ENCODE assay signal across 33 cellular contexts in genomic region chr21:45952974-45953373, GRCh38. TPM values are rescaled to one million over a fixed set of nuclear protein-coding genes. Genes with fewer than 3 reads are reported as not detected.
DNase-seq lines count a peak whose midpoint lies in the region; ATAC-seq and TF ChIP-seq lines count a peak whose summit lies in the region.
"Had no signal": no experiment of that assay in that cellular context is flagged by ENCODE, and none has a peak within 500 bp of the region (broad histone marks: within the 10 kb centered on the region; RNA-seq: fewer than 3 reads in every experiment).

No MANE protein-coding gene starts in this region.

- H3K9me3 Mint-ChIP-seq in mesothelial cell of epicardium = peaks cover 4% of the 10 kb centered on the region
- no peaks in the 10 kb centered on the region for H3K9me3 Mint-ChIP-seq in activated CD4-positive, alpha-beta T cell treated with anti-CD3 and anti-CD28 coated beads for 36 hours (ENCODE audit: low read depth)
- no peaks in the 10 kb centered on the region for H3K9me3 Mint-ChIP-seq in activated CD8-positive, alpha-beta T cell treated with anti-CD3 and anti-CD28 coated beads for 36 hours
- H3K9me3 Mint-ChIP-seq: activated naive CD8-positive, alpha-beta T cell treated with anti-CD3 and anti-CD28 coated beads, Interleukin-2, amount 10 ng/mL, durations not matched to agents 7 days and 5 days; activated T-helper 2 cell treated with anti-CD3 and anti-CD28 coated beads, Interferon-gamma antibody, Interleukin-2, Interleukin-4, amounts not matched to agents 10 μg/mL and 5 μg/mL and 100 μg/mL, durations not matched to agents 14 hours and 24 hours and 36 hours; stimulated activated naive CD8-positive, alpha-beta T cell treated with anti-CD3 and anti-CD28 coated beads, Interleukin-15, amount 100 ng/mL, for 72 hours; T-helper 2 cell treated with Interferon-gamma antibody and Interleukin-4, amounts not matched to agents 5 μg/mL and 100 μg/mL, for 36 hours had no signal

- peaks cover 21% of the 10 kb centered on the region for H3F3A ChIP-seq in smooth muscle cell (ENCODE audit: low read depth)

- H2AFZ ChIP-seq in smooth muscle cell (ENCODE audit: low read depth) = peak overlapping the region; percentile 32

- POLR2A ChIA-PET in activated CD4-positive, alpha-beta T cell treated with anti-CD3 and anti-CD28 coated beads for 36 hours (lab: Charles Lee) = no interaction called here
- POLR2A ChIA-PET in activated CD8-positive, alpha-beta T cell treated with anti-CD3 and anti-CD28 coated beads for 36 hours (lab: Charles Lee) = no interaction called here

- DNase-seq in Right ventricle myocardium inferior (ENCODE audit: missing footprints) (peak; percentile 59), cardiac septum (ENCODE audit: low spot score) (no peak), mesothelial cell of epicardium (ENCODE audit: low spot score in 2 of 2, unreplicated experiment in 2 of 2) (no peak), smooth muscle cell (lab: John Stamatoyannopoulos, UW; ENCODE audit: unreplicated experiment) (no peak), OCI-M1 (lab: John Stamatoyannopoulos, UW) (no peak)
- DNase-seq in stimulated activated CD4-positive, alpha-beta T cell treated with anti-CD3 and anti-CD28 coated beads, Interleukin-2, amount 100 ng/mL, for 48 hours = no peak
- no peak for DNase-seq in activated CD4-positive, alpha-beta T cell treated with anti-CD3 and anti-CD28 coated beads for 36 hours
- DNase-seq in activated CD8-positive, alpha-beta T cell treated with anti-CD3 and anti-CD28 coated beads for 36 hours = no peak
- DNase-seq: activated CD4-positive, CD25-positive, alpha-beta regulatory T cell treated with anti-CD3 and anti-CD28 coated beads, Interleukin-2, amount 50 U/mL, for 72 hours; activated naive CD8-positive, alpha-beta T cell treated with anti-CD3 and anti-CD28 coated beads, Interleukin-2, amount 10 ng/mL, durations not matched to agents 7 days and 5 days; activated T-cell treated with anti-CD3 and anti-CD28 coated beads for 4 hours; Calu3; DMS79; dorsolateral prefrontal cortex; gastrocnemius medialis; GDM1; H9; hypothalamus; KG1; left colon; mesendoderm; naive B cell; NCI-H1092 treated with DMSO at 0.1 percent for 48 hours; NCI-H187; NCI-H446 treated with DMSO at 0.1 percent for 48 hours; NCI-H774; nucleus accumbens; stimulated activated CD8-positive, alpha-beta memory T cell treated with anti-CD3 and anti-CD28 coated beads, Interleukin-4, amount 100 ng/mL, for 48 hours; stimulated activated naive CD8-positive, alpha-beta T cell treated with anti-CD3 and anti-CD28 coated beads, Interleukin-15, amount 100 ng/mL, for 72 hours; trophoblast cell had no signal

- H3K27ac Mint-ChIP-seq in mesothelial cell of epicardium = peak overlapping the region; percentile 76
- no peak overlapping the region for H3K27ac Mint-ChIP-seq in activated CD4-positive, alpha-beta T cell treated with anti-CD3 and anti-CD28 coated beads for 36 hours
- no peak overlapping the region for H3K27ac Mint-ChIP-seq in activated CD8-positive, alpha-beta T cell treated with anti-CD3 and anti-CD28 coated beads for 36 hours
- H3K27ac Mint-ChIP-seq: activated naive CD8-positive, alpha-beta T cell treated with anti-CD3 and anti-CD28 coated beads, Interleukin-2, amount 10 ng/mL, durations not matched to agents 7 days and 5 days; activated T-helper 2 cell treated with anti-CD3 and anti-CD28 coated beads, Interferon-gamma antibody, Interleukin-2, Interleukin-4, amounts not matched to agents 10 μg/mL and 5 μg/mL and 100 μg/mL, durations not matched to agents 14 hours and 24 hours and 36 hours; CD14-positive monocyte; H9; naive B cell; stimulated activated naive CD8-positive, alpha-beta T cell treated with anti-CD3 and anti-CD28 coated beads, Interleukin-15, amount 100 ng/mL, for 72 hours; T-helper 2 cell treated with Interferon-gamma antibody and Interleukin-4, amounts not matched to agents 5 μg/mL and 100 μg/mL, for 36 hours had no signal

- H3K4me3 Mint-ChIP-seq in mesothelial cell of epicardium = no peak overlapping the region
- no peak overlapping the region for H3K4me3 Mint-ChIP-seq in activated CD4-positive, alpha-beta T cell treated with anti-CD3 and anti-CD28 coated beads for 36 hours
- no peak overlapping the region for H3K4me3 Mint-ChIP-seq in activated CD8-positive, alpha-beta T cell treated with anti-CD3 and anti-CD28 coated beads for 36 hours
- H3K4me3 Mint-ChIP-seq: activated naive CD8-positive, alpha-beta T cell treated with anti-CD3 and anti-CD28 coated beads, Interleukin-2, amount 10 ng/mL, durations not matched to agents 7 days and 5 days; CD14-positive monocyte; H9; naive B cell; stimulated activated naive CD8-positive, alpha-beta T cell treated with anti-CD3 and anti-CD28 coated beads, Interleukin-15, amount 100 ng/mL, for 72 hours; T-helper 2 cell treated with Interferon-gamma antibody and Interleukin-4, amounts not matched to agents 5 μg/mL and 100 μg/mL, for 36 hours had no signal

- intact Hi-C loops in Right ventricle myocardium inferior (cut with DNase I) (no loop called here), cardiac septum (cut with DNase I) (no loop called here)
- intact Hi-C loops in activated CD4-positive, alpha-beta T cell treated with anti-CD3 and anti-CD28 coated beads for 36 hours (cut with DNase I, micrococcal nuclease) = no loop called here
- intact Hi-C loops in activated CD8-positive, alpha-beta T cell treated with anti-CD3 and anti-CD28 coated beads for 36 hours (cut with micrococcal nuclease) = no loop called here

- CTCF ChIA-PET in activated CD4-positive, alpha-beta T cell treated with anti-CD3 and anti-CD28 coated beads for 36 hours (lab: Charles Lee) = interaction anchor here (0.5 kb wide), 1 partner anchor 574 kb away, joined by 3 read pairs; no protein-coding TSS in a partner anchor
- CTCF ChIA-PET in activated CD8-positive, alpha-beta T cell treated with anti-CD3 and anti-CD28 coated beads for 36 hours (lab: Charles Lee) = no interaction called here

- no peaks in the 10 kb centered on the region for H4K20me1 ChIP-seq in smooth muscle cell (ENCODE audit: low read depth)

- peak overlapping the region; percentile 83 for H3K27ac ChIP-seq in smooth muscle cell (ENCODE audit: low read depth)
- H3K27ac ChIP-seq: dorsolateral prefrontal cortex had no signal

- TF ChIP-seq CTCF in mesothelial cell of epicardium (IDR thresholded peaks at IDR 0.05; ENCODE audit: unreplicated experiment) (no peak), smooth muscle cell (IDR thresholded peaks at IDR 0.05; ENCODE audit: borderline replicate concordance, insufficient read depth, poor library complexity, severe bottlenecking) (no peak)
- TF ChIP-seq CTCF in activated CD8-positive, alpha-beta T cell treated with anti-CD3 and anti-CD28 coated beads for 36 hours (IDR thresholded peaks at IDR 0.05) = no peak

- peaks cover 4% of the 10 kb centered on the region for H3K27me3 Mint-ChIP-seq in mesothelial cell of epicardium (ENCODE audit: low read depth)
- peaks cover 15% of the 10 kb centered on the region for H3K27me3 Mint-ChIP-seq in activated CD4-positive, alpha-beta T cell treated with anti-CD3 and anti-CD28 coated beads for 36 hours
- H3K27me3 Mint-ChIP-seq in activated CD8-positive, alpha-beta T cell treated with anti-CD3 and anti-CD28 coated beads for 36 hours = peaks cover 10% of the 10 kb centered on the region

- peaks cover 18% of the 10 kb centered on the region for H3K4me1 ChIP-seq in smooth muscle cell (ENCODE audit: low read depth)

- peaks cover 29% of the 10 kb centered on the region for H3K4me1 Mint-ChIP-seq in mesothelial cell of epicardium
- H3K4me1 Mint-ChIP-seq in activated CD4-positive, alpha-beta T cell treated with anti-CD3 and anti-CD28 coated beads for 36 hours = no peaks in the 10 kb centered on the region
- H3K4me1 Mint-ChIP-seq in activated CD8-positive, alpha-beta T cell treated with anti-CD3 and anti-CD28 coated beads for 36 hours (ENCODE audit: low read depth) = no peaks in the 10 kb centered on the region
- H3K4me1 Mint-ChIP-seq: activated naive CD8-positive, alpha-beta T cell treated with anti-CD3 and anti-CD28 coated beads, Interleukin-2, amount 10 ng/mL, durations not matched to agents 7 days and 5 days; CD14-positive monocyte; naive B cell had no signal

- no peak overlapping the region for H3K9ac ChIP-seq in smooth muscle cell (ENCODE audit: low read depth)

- no peaks in the 10 kb centered on the region for H3K27me3 ChIP-seq in smooth muscle cell (ENCODE audit: low read depth)

- H3K36me3 Mint-ChIP-seq in mesothelial cell of epicardium = no peaks in the 10 kb centered on the region
- no peaks in the 10 kb centered on the region for H3K36me3 Mint-ChIP-seq in activated CD4-positive, alpha-beta T cell treated with anti-CD3 and anti-CD28 coated beads for 36 hours (ENCODE audit: low read depth)
- H3K36me3 Mint-ChIP-seq in activated CD8-positive, alpha-beta T cell treated with anti-CD3 and anti-CD28 coated beads for 36 hours (ENCODE audit: low read depth) = no peaks in the 10 kb centered on the region
- H3K36me3 Mint-ChIP-seq: activated naive CD8-positive, alpha-beta T cell treated with anti-CD3 and anti-CD28 coated beads, Interleukin-2, amount 10 ng/mL, durations not matched to agents 7 days and 5 days; CD14-positive monocyte; naive B cell had no signal

- H3K4me3 ChIP-seq in smooth muscle cell = no peak overlapping the region
- H3K4me3 ChIP-seq: dorsolateral prefrontal cortex, gastrocnemius medialis had no signal

- H3K36me3 ChIP-seq in smooth muscle cell (ENCODE audit: low read depth) = no peaks in the 10 kb centered on the region
- H3K36me3 ChIP-seq: gastrocnemius medialis had no signal

- H3K79me2 ChIP-seq in smooth muscle cell (ENCODE audit: low read depth) = no peaks in the 10 kb centered on the region

- peak overlapping the region; percentile 50 for H3K4me2 ChIP-seq in smooth muscle cell

- WGBS in smooth muscle cell (ENCODE audit: low lambda C conversion rate) = 58% methylated on average over 11 of the region's 11 CpGs

- H3K9me3 ChIP-seq in smooth muscle cell (replicated peaks; ENCODE audit: low read depth) = no peaks in the 10 kb centered on the region
- H3K9me3 ChIP-seq: gastrocnemius medialis had no signal

- ATAC-seq in Right ventricle myocardium inferior = no peak
- no peak for ATAC-seq in activated CD4-positive, alpha-beta T cell treated with anti-CD3 and anti-CD28 coated beads for 36 hours
- no peak for ATAC-seq in activated CD8-positive, alpha-beta T cell treated with anti-CD3 and anti-CD28 coated beads for 36 hours
- ATAC-seq: gastrocnemius medialis; left colon; stimulated activated naive CD8-positive, alpha-beta T cell treated with anti-CD3 and anti-CD28 coated beads, Interleukin-15, amount 100 ng/mL, for 72 hours had no signal

RNA-seq across cellular contexts. Expression of gene COL6A1, which starts 28.6 kb away (rescaled TPM):
- total RNA-seq in Right ventricle myocardium inferior (228 TPM), cardiac septum (140 TPM), mesothelial cell of epicardium (539 to 636 TPM (median 611 TPM) in 3 replicates), smooth muscle cell (1,267 and 1,292 TPM in 2 replicates)
- 2,075 and 2,827 TPM in 2 replicates for polyA plus RNA-seq in smooth muscle cell
- total RNA-seq in activated CD4-positive, alpha-beta T cell treated with anti-CD3 and anti-CD28 coated beads for 36 hours = under 1 TPM; 0.57 to 0.69 TPM
- total RNA-seq in activated CD8-positive, alpha-beta T cell treated with anti-CD3 and anti-CD28 coated beads for 36 hours = 1 to 10 TPM; 4.1 to 5.2 TPM

Comparison
In these comparisons a context has a peak if more than half of its experiments do, and no peak if none do; other contexts are left out.
1. RNA of gene COL6A1, which starts 28.6 kb away (total RNA-seq): 1,267 to 1,292 TPM in smooth muscle cell, 539 to 636 TPM in mesothelial cell of epicardium, 228 TPM in Right ventricle myocardium inferior (single experiment) and 140 TPM in cardiac septum (single experiment); 4.1 to 5.2 TPM in activated CD8-positive, alpha-beta T cell treated with anti-CD3 and anti-CD28 coated beads for 36 hours and 0.57 to 0.69 TPM in activated CD4-positive, alpha-beta T cell treated with anti-CD3 and anti-CD28 coated beads for 36 hours; every median in the first group is over 10 times any median in the second.